In the genomic region with DNA sequence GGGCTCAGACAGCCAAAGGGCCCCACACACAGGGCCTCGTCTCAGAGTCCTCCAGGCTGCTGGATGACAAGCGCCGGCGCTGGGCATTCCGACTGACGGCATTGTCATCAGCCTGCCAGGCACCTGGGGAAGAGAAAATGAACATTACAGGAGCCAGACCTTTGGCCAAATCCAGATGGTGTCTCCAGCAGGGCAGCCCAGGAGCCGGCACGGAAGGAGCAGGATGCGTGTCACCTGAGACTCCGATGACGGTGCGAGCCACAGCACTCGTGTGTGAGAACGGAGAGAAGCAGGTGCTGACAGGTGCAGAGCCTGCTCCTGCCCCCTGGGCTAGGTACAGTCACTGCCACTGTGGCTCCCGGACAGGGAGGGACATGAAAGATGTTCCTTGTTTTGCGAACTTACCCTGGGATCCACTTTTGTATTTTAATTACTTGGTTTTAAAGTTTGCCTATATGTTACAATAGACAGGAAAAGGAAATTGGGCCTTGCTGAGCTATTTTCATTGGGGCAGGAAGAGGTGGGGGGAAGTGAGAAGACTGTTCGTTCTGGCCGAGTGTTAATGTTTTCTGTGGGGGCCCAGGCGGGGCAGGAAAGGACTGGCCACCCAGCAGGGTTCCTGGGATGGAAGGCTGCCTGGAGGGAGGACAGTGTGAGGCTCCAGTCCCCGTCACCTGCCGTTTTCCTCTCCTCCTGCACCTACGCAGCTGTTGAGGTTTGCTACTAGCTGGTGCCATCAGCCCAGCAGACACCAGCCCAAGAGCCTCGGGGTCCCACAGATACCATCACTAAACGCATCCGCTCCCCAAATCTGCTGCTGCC, we compare ENCODE assay signal across 9 cellular contexts. TPM values are rescaled to one million over a fixed set of nuclear protein-coding genes. Genes with fewer than 3 reads are reported as not detected.
A peak's percentile ranks its signal among the peaks of the same experiment; 100 is the strongest.
DNase-seq lines count a peak whose midpoint lies in the region; ATAC-seq and TF ChIP-seq lines count a peak whose summit lies in the region.
"Had no signal": no experiment of that assay in that cellular context is flagged by ENCODE, and none has a peak within 500 bp of the region (broad histone marks: within the 10 kb centered on the region; RNA-seq: fewer than 3 reads in every experiment).

No MANE protein-coding gene starts in this region.

- H4K8ac ChIP-seq in mesenchymal stem cell (ENCODE audit: low read length): no peak overlapping the region
- no peak overlapping the region for H4K8ac ChIP-seq in trophoblast cell (ENCODE audit: low read depth, low read length)

- no peak overlapping the region for H2AFZ ChIP-seq in mesenchymal stem cell (ENCODE audit: low read depth, low read length)
- no peak overlapping the region for H2AFZ ChIP-seq in trophoblast cell (ENCODE audit: insufficient read depth, low read length, poor library complexity)

- H2BK15ac ChIP-seq in mesenchymal stem cell (ENCODE audit: low read depth, poor library complexity, severe bottlenecking): no peak overlapping the region

- H3K4ac ChIP-seq in mesenchymal stem cell (ENCODE audit: low read depth in 1 of 2, low read length in 2 of 2): no peak overlapping the region
- no peak overlapping the region for H3K4ac ChIP-seq in trophoblast cell (ENCODE audit: low read depth, low read length)

- H3K4me2 ChIP-seq in mesenchymal stem cell (ENCODE audit: low read length, poor library complexity, severe bottlenecking) (peak overlapping the region; percentile 7), trophoblast cell (ENCODE audit: low read length) (no peak overlapping the region)

- H4K12ac ChIP-seq in trophoblast cell (ENCODE audit: low read depth, low read length): no peak overlapping the region

- H2BK120ac ChIP-seq in mesenchymal stem cell (ENCODE audit: low read depth, low read length) (no peak overlapping the region), trophoblast cell (ENCODE audit: insufficient read depth, low read length, poor library complexity) (no peak overlapping the region)

- no peak overlapping the region for H3K27ac ChIP-seq in mesenchymal stem cell (ENCODE audit: low read length, poor library complexity, severe bottlenecking)
- H3K27ac ChIP-seq in trophoblast cell (ENCODE audit: low read depth, low read length): no peak overlapping the region

- H3K27me3 ChIP-seq in mesenchymal stem cell (ENCODE audit: control insufficient read depth in 1 of 2, insufficient read depth in 1 of 2, low read length in 2 of 2) (peaks cover 2 to 41% of the 10 kb centered on the region in 2 experiments), trophoblast cell (ENCODE audit: insufficient read depth, low read length) (peaks cover 14% of the 10 kb centered on the region)

- no peaks in the 10 kb centered on the region for H3K79me2 ChIP-seq in trophoblast cell (ENCODE audit: control insufficient read depth, insufficient read depth, low read length, poor library complexity)

- H2AK5ac ChIP-seq in mesenchymal stem cell (ENCODE audit: low read length, severe bottlenecking) (no peak overlapping the region), trophoblast cell (ENCODE audit: low read length) (no peak overlapping the region)

- H2BK5ac ChIP-seq in mesenchymal stem cell (ENCODE audit: low read depth, low read length, poor library complexity, severe bottlenecking) (no peak overlapping the region), trophoblast cell (ENCODE audit: low read depth, low read length, poor library complexity) (no peak overlapping the region)

- intact Hi-C loops in CD14-positive monocyte (cut with micrococcal nuclease): no loop called here
- intact Hi-C loops in activated CD8-positive, alpha-beta T cell treated with anti-CD3 and anti-CD28 coated beads for 36 hours (cut with micrococcal nuclease): loop anchor here (5.0 kb wide), 1 partner anchor 37 kb away; no protein-coding TSS in a partner anchor

- H3K23ac ChIP-seq in mesenchymal stem cell (ENCODE audit: low read length in 2 of 2) (no peak overlapping the region), trophoblast cell (ENCODE audit: low read length) (no peak overlapping the region)

- DNase-seq in CD14-positive monocyte (ENCODE audit: low spot score) (no peak), NCI-H146 (lab: John Stamatoyannopoulos, UW) (peak; percentile 85), mesenchymal stem cell (no peak), trophoblast cell (no peak)
- DNase-seq in activated CD8-positive, alpha-beta T cell treated with anti-CD3 and anti-CD28 coated beads for 36 hours: peak; percentile 71
- DNase-seq: DND-41 had no signal

- H3K36me3 Mint-ChIP-seq in CD14-positive monocyte: peaks cover 0 to 6% of the 10 kb centered on the region in 2 donors
- H3K36me3 Mint-ChIP-seq in activated CD8-positive, alpha-beta T cell treated with anti-CD3 and anti-CD28 coated beads for 36 hours (ENCODE audit: low read depth): peaks cover 24% of the 10 kb centered on the region

- H2BK12ac ChIP-seq in mesenchymal stem cell (ENCODE audit: low read length in 2 of 2) (no peak overlapping the region), trophoblast cell (ENCODE audit: low read length) (no peak overlapping the region)

- H3K9me3 Mint-ChIP-seq in CD14-positive monocyte: peaks cover 0 to 3% (median 0%) of the 10 kb centered on the region in 7 donors
- H3K9me3 Mint-ChIP-seq in activated CD8-positive, alpha-beta T cell treated with anti-CD3 and anti-CD28 coated beads for 36 hours: no peaks in the 10 kb centered on the region

- peaks cover 54% of the 10 kb centered on the region for H3K4me1 Mint-ChIP-seq in CD14-positive monocyte
- H3K4me1 Mint-ChIP-seq in activated CD8-positive, alpha-beta T cell treated with anti-CD3 and anti-CD28 coated beads for 36 hours (ENCODE audit: low read depth): peaks cover 65% of the 10 kb centered on the region

- no peak overlapping the region for H3K9ac ChIP-seq in mesenchymal stem cell (ENCODE audit: low read length)
- no peak overlapping the region for H3K9ac ChIP-seq in trophoblast cell (ENCODE audit: low read length)

- ATAC-seq in activated CD8-positive, alpha-beta T cell treated with anti-CD3 and anti-CD28 coated beads for 36 hours: peak; percentile 35
- no peak for ATAC-seq in HG03442 (IDR thresholded peaks at IDR 0.05; ENCODE audit: unreplicated experiment)
- ATAC-seq in HG03097 (IDR thresholded peaks at IDR 0.05; ENCODE audit: low FRiP score, unreplicated experiment): no peak
- no peak for ATAC-seq in GM21737 (IDR thresholded peaks at IDR 0.05; ENCODE audit: unreplicated experiment)

- no peak for TF ChIP-seq CTCF in CD14-positive monocyte (IDR thresholded peaks at IDR 0.05)
- no peak for TF ChIP-seq CTCF in activated CD8-positive, alpha-beta T cell treated with anti-CD3 and anti-CD28 coated beads for 36 hours (IDR thresholded peaks at IDR 0.05)

- CTCF ChIA-PET in activated CD8-positive, alpha-beta T cell treated with anti-CD3 and anti-CD28 coated beads for 36 hours (lab: Charles Lee): interaction anchor here (0.6 to 7.9 kb wide), 8 partner anchors 8 to 165 kb away, joined by 3 to 80 read pairs (median 4); no protein-coding TSS in a partner anchor

- H4K91ac ChIP-seq in mesenchymal stem cell (ENCODE audit: low read length): no peak overlapping the region
- no peak overlapping the region for H4K91ac ChIP-seq in trophoblast cell (ENCODE audit: low read depth, low read length)

- H3K18ac ChIP-seq in mesenchymal stem cell (ENCODE audit: low read depth in 1 of 2, low read length in 2 of 2) (no peak overlapping the region), trophoblast cell (ENCODE audit: low read length) (no peak overlapping the region)

- peaks cover 14 to 27% (median 22%) of the 10 kb centered on the region in 3 donors for H3K27me3 Mint-ChIP-seq in CD14-positive monocyte (ENCODE audit: low read depth in 3 of 3)
- H3K27me3 Mint-ChIP-seq in activated CD8-positive, alpha-beta T cell treated with anti-CD3 and anti-CD28 coated beads for 36 hours: no peaks in the 10 kb centered on the region

- H3K9me3 ChIP-seq in mesenchymal stem cell (ENCODE audit: control insufficient read depth, low read length): no peaks in the 10 kb centered on the region
- H3K9me3 ChIP-seq in trophoblast cell (ENCODE audit: insufficient read depth, low read depth, low read length): peaks cover 2% of the 10 kb centered on the region

- H3K36me3 ChIP-seq in mesenchymal stem cell (ENCODE audit: control insufficient read depth in 1 of 2, insufficient read depth in 2 of 2, low read depth in 1 of 2, low read length in 2 of 2) (peaks cover 0 to 22% of the 10 kb centered on the region in 2 experiments), trophoblast cell (ENCODE audit: control insufficient read depth in 1 of 2, insufficient read depth in 2 of 2, low read length in 2 of 2) (no peaks in the 10 kb centered on the region)

- H3K4me3 ChIP-seq in mesenchymal stem cell (ENCODE audit: insufficient read depth in 1 of 2, low read depth in 1 of 2, low read length in 2 of 2) (no peak overlapping the region), trophoblast cell (ENCODE audit: low read depth, low read length) (no peak overlapping the region)

- POLR2A ChIA-PET in activated CD8-positive, alpha-beta T cell treated with anti-CD3 and anti-CD28 coated beads for 36 hours (lab: Charles Lee): interaction anchor here (0.7 to 7.3 kb wide), 11 partner anchors 10 to 127 kb away, joined by 3 to 56 read pairs (median 3); no protein-coding TSS in a partner anchor

- H3K79me1 ChIP-seq in mesenchymal stem cell (replicated peaks; ENCODE audit: low read length, poor library complexity, severe bottlenecking) (no peaks in the 10 kb centered on the region), trophoblast cell (ENCODE audit: low read length) (no peaks in the 10 kb centered on the region)

- H3K4me1 ChIP-seq in mesenchymal stem cell (ENCODE audit: control insufficient read depth, insufficient read depth, low read depth, low read length) (peaks cover 42% of the 10 kb centered on the region), trophoblast cell (ENCODE audit: control insufficient read depth in 1 of 2, insufficient read depth in 2 of 2, low read length in 2 of 2) (peaks cover 5 to 8% of the 10 kb centered on the region in 2 experiments)

- 75% methylated on average over 25 of the region's 25 CpGs for WGBS in mesenchymal stem cell
- WGBS in trophoblast cell (ENCODE audit: extremely low coverage, insufficient coverage, insufficient read length): no CpG with 5 or more reads among the region's 25 CpGs

- peak overlapping the region in 2 of 7 donors; percentile 20 to 65 for H3K27ac Mint-ChIP-seq in CD14-positive monocyte
- peak overlapping the region; percentile 94 for H3K27ac Mint-ChIP-seq in activated CD8-positive, alpha-beta T cell treated with anti-CD3 and anti-CD28 coated beads for 36 hours

- peak overlapping the region; percentile 34 to 85 for H3K4me3 Mint-ChIP-seq in CD14-positive monocyte
- peak overlapping the region; percentile 64 for H3K4me3 Mint-ChIP-seq in activated CD8-positive, alpha-beta T cell treated with anti-CD3 and anti-CD28 coated beads for 36 hours

- H3K14ac ChIP-seq in mesenchymal stem cell (ENCODE audit: low read length in 2 of 2) (no peak overlapping the region), trophoblast cell (ENCODE audit: low read length) (no peak overlapping the region)

RNA-seq across cellular contexts. Expression of a gene that starts 4.4 kb away (rescaled TPM):
- polyA plus RNA-seq in CD14-positive monocyte: not detected
- total RNA-seq in activated CD8-positive, alpha-beta T cell treated with anti-CD3 and anti-CD28 coated beads for 36 hours: 10 to 100 TPM; 11.1 to 11.6 TPM
- polyA plus RNA-seq in mesenchymal stem cell (2013, experiment 1 of 2): not detected
- polyA plus RNA-seq in mesenchymal stem cell (2013, experiment 2 of 2): not detected
- 0.07 and 0.11 TPM in 2 replicates for polyA plus RNA-seq in trophoblast cell (2013)

RNA-seq across cellular contexts. Expression of a gene that starts 41.9 kb away (rescaled TPM):
- polyA plus RNA-seq in CD14-positive monocyte: 10 to 100 TPM; 30.7 to 42.4 TPM
- 10 to 100 TPM; 53.5 to 64.9 TPM for total RNA-seq in activated CD8-positive, alpha-beta T cell treated with anti-CD3 and anti-CD28 coated beads for 36 hours
- polyA plus RNA-seq in mesenchymal stem cell (2013, experiment 1 of 2): 87.1 TPM
- 86.9 TPM for polyA plus RNA-seq in mesenchymal stem cell (2013, experiment 2 of 2)
- 58.5 and 61.2 TPM in 2 replicates for polyA plus RNA-seq in trophoblast cell (2013)

Comparison
In these comparisons a context has a peak if more than half of its experiments do, and no peak if none do; other contexts are left out.
1. DNase-seq: peak in NCI-H146 (single experiment) and activated CD8-positive, alpha-beta T cell treated with anti-CD3 and anti-CD28 coated beads for 36 hours (single experiment); none in CD14-positive monocyte (single experiment), mesenchymal stem cell (single experiment) and trophoblast cell (0 of 2).